ENCODE assay signal across 1 cellular context in genomic region chr11:122714484-122714883, GRCh38.
TF ChIP-seq lines count a peak whose summit lies in the region.

No MANE protein-coding gene starts in this region.

TF ChIP-seq in GM12878, 131 proteins besides CTCF, POLR2A, EP300 and RAD21 (continued from another document):
- TF ChIP-seq ATF3 (IDR thresholded peaks at IDR 0.05; ENCODE audit: borderline replicate concordance, extremely low read depth, low read depth, low read length): no peak
- no peak for TF ChIP-seq ZBTB11 (CRISPR knock-in tag; IDR thresholded peaks at IDR 0.05)
- TF ChIP-seq E4F1 (IDR thresholded peaks at IDR 0.05; ENCODE audit: borderline replicate concordance, partially characterized antibody): no peak
- TF ChIP-seq BACH1 (IDR thresholded peaks at IDR 0.05; ENCODE audit: borderline replicate concordance): no peak
- TF ChIP-seq, protein P1, sequence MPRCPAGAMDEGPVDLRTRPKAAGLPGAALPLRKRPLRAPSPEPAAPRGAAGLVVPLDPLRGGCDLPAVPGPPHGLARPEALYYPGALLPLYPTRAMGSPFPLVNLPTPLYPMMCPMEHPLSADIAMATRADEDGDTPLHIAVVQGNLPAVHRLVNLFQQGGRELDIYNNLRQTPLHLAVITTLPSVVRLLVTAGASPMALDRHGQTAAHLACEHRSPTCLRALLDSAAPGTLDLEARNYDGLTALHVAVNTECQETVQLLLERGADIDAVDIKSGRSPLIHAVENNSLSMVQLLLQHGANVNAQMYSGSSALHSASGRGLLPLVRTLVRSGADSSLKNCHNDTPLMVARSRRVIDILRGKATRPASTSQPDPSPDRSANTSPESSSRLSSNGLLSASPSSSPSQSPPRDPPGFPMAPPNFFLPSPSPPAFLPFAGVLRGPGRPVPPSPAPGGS (IDR thresholded peaks at IDR 0.05; ENCODE audit: borderline replicate concordance, insufficient read depth, low read depth, low read length, poor library complexity, severe bottlenecking): no peak
- no peak for TF ChIP-seq NR2C2 (IDR thresholded peaks at IDR 0.05; ENCODE audit: borderline replicate concordance, control insufficient read depth, insufficient read length, low read depth)
- no peak for TF ChIP-seq CBX3 (IDR thresholded peaks at IDR 0.05; ENCODE audit: borderline replicate concordance, low read depth)
- TF ChIP-seq, protein P2, sequence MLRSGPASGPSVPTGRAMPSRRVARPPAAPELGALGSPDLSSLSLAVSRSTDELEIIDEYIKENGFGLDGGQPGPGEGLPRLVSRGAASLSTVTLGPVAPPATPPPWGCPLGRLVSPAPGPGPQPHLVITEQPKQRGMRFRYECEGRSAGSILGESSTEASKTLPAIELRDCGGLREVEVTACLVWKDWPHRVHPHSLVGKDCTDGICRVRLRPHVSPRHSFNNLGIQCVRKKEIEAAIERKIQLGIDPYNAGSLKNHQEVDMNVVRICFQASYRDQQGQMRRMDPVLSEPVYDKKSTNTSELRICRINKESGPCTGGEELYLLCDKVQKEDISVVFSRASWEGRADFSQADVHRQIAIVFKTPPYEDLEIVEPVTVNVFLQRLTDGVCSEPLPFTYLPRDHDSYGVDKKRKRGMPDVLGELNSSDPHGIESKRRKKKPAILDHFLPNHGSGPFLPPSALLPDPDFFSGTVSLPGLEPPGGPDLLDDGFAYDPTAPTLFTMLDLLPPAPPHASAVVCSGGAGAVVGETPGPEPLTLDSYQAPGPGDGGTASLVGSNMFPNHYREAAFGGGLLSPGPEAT (IDR thresholded peaks at IDR 0.05; ENCODE audit: low read depth): no peak
- no peak for TF ChIP-seq NR2C1 (IDR thresholded peaks at IDR 0.05)
- no peak for TF ChIP-seq NRF1 (conservative IDR thresholded peaks at IDR 0.05; ENCODE audit: low read depth, low read length)
- no peak for TF ChIP-seq STAT1 (conservative IDR thresholded peaks at IDR 0.05)
- TF ChIP-seq PAX5 (IDR thresholded peaks at IDR 0.05; ENCODE audit: borderline replicate concordance, low read depth, low read length): no peak
- TF ChIP-seq TCF3 (IDR thresholded peaks at IDR 0.05; ENCODE audit: borderline replicate concordance, insufficient read depth, low read depth, low read length): no peak
- TF ChIP-seq KAT2A (conservative IDR thresholded peaks at IDR 0.05; ENCODE audit: control insufficient read depth, low read depth, low read length): no peak
- no peak for TF ChIP-seq RUNX3 (IDR thresholded peaks at IDR 0.05; ENCODE audit: low read length)
